ENCODE assay signal across 16 cellular contexts in genomic region chr7:47378728-47379395, GRCh38.
"Had no signal": no experiment of that assay in that cellular context is flagged by ENCODE, and none has a peak within 500 bp of the region (broad histone marks: within the 10 kb centered on the region; RNA-seq: fewer than 3 reads in every experiment).

No MANE protein-coding gene starts in this region.

- DNase-seq: activated CD8-positive, alpha-beta memory T cell treated with anti-CD3 and anti-CD28 coated beads, Interleukin-2, amount 50 U/mL, for 4 hours; activated CD8-positive, alpha-beta T cell treated with anti-CD3 and anti-CD28 coated beads for 36 hours; activated naive CD4-positive, alpha-beta T cell treated with anti-CD3 and anti-CD28 coated beads, Interleukin-2, amount 10 ng/mL, durations not matched to agents 7 days and 5 days; activated T-cell treated with anti-CD3 and anti-CD28 coated beads, Interleukin-2, amount 50 U/mL, for 72 hours; central memory CD4-positive, alpha-beta T cell; effector memory CD8-positive, alpha-beta T cell; left ventricle myocardium superior; right lobe of liver; stimulated activated CD4-positive, alpha-beta T cell treated with anti-CD3 and anti-CD28 coated beads, Interleukin-12 subunit alpha, Interleukin-12 subunit beta, amount 100 ng/mL, for 4 hours; stimulated activated naive CD4-positive, alpha-beta T cell treated with Interleukin-2 at 50 U/mL for 16 hours; T-cell; T1000 had no signal

- H3K9me3 Mint-ChIP-seq: activated CD8-positive, alpha-beta T cell treated with anti-CD3 and anti-CD28 coated beads for 36 hours; activated naive CD4-positive, alpha-beta T cell treated with anti-CD3 and anti-CD28 coated beads, Interleukin-2, amount 10 ng/mL, durations not matched to agents 7 days and 5 days; activated T-cell treated with anti-CD3 and anti-CD28 coated beads, Interleukin-2, amount 50 U/mL, for 72 hours; dendritic cell treated with granulocyte-macrophage colony-stimulating factor and Interleukin-4, amounts not matched to agents 40 ng/mL and 50 ng/mL, for 4 days; T-cell had no signal

- H3K27me3 Mint-ChIP-seq: activated naive CD4-positive, alpha-beta T cell treated with anti-CD3 and anti-CD28 coated beads, Interleukin-2, amount 10 ng/mL, durations not matched to agents 7 days and 5 days; dendritic cell treated with granulocyte-macrophage colony-stimulating factor and Interleukin-4, amounts not matched to agents 40 ng/mL and 50 ng/mL, for 4 days had no signal

- H3K9me3 ChIP-seq: gastroesophageal sphincter, neutrophil, right lobe of liver had no signal

- H3K36me3 ChIP-seq: neutrophil had no signal

- H3K27ac ChIP-seq: epithelial cell of prostate, neutrophil, right lobe of liver had no signal

- H3K4me3 ChIP-seq: gastroesophageal sphincter, right lobe of liver had no signal

- H3K27ac Mint-ChIP-seq: activated CD8-positive, alpha-beta T cell treated with anti-CD3 and anti-CD28 coated beads for 36 hours; activated naive CD4-positive, alpha-beta T cell treated with anti-CD3 and anti-CD28 coated beads, Interleukin-2, amount 10 ng/mL, durations not matched to agents 7 days and 5 days; activated T-cell treated with anti-CD3 and anti-CD28 coated beads, Interleukin-2, amount 50 U/mL, for 72 hours; dendritic cell treated with granulocyte-macrophage colony-stimulating factor and Interleukin-4, amounts not matched to agents 40 ng/mL and 50 ng/mL, for 4 days; effector memory CD8-positive, alpha-beta T cell; T-cell had no signal

- H3K36me3 Mint-ChIP-seq: activated naive CD4-positive, alpha-beta T cell treated with anti-CD3 and anti-CD28 coated beads, Interleukin-2, amount 10 ng/mL, durations not matched to agents 7 days and 5 days; T-cell had no signal

- H3K27me3 ChIP-seq: gastroesophageal sphincter, neutrophil, right lobe of liver had no signal

- ATAC-seq: activated CD8-positive, alpha-beta T cell treated with anti-CD3 and anti-CD28 coated beads for 36 hours; activated T-cell treated with anti-CD3 and anti-CD28 coated beads, Interleukin-2, amount 50 U/mL, for 72 hours; effector memory CD8-positive, alpha-beta T cell; gastroesophageal sphincter; right lobe of liver; T-cell had no signal

- H3K4me3 Mint-ChIP-seq: activated CD8-positive, alpha-beta T cell treated with anti-CD3 and anti-CD28 coated beads for 36 hours; activated naive CD4-positive, alpha-beta T cell treated with anti-CD3 and anti-CD28 coated beads, Interleukin-2, amount 10 ng/mL, durations not matched to agents 7 days and 5 days; activated T-cell treated with anti-CD3 and anti-CD28 coated beads, Interleukin-2, amount 50 U/mL, for 72 hours; dendritic cell treated with granulocyte-macrophage colony-stimulating factor and Interleukin-4, amounts not matched to agents 40 ng/mL and 50 ng/mL, for 4 days; effector memory CD8-positive, alpha-beta T cell; T-cell had no signal

- H3K4me1 Mint-ChIP-seq: activated naive CD4-positive, alpha-beta T cell treated with anti-CD3 and anti-CD28 coated beads, Interleukin-2, amount 10 ng/mL, durations not matched to agents 7 days and 5 days had no signal
